Comparison of ENCODE assay signal across 1 cellular context in the genomic region with DNA sequence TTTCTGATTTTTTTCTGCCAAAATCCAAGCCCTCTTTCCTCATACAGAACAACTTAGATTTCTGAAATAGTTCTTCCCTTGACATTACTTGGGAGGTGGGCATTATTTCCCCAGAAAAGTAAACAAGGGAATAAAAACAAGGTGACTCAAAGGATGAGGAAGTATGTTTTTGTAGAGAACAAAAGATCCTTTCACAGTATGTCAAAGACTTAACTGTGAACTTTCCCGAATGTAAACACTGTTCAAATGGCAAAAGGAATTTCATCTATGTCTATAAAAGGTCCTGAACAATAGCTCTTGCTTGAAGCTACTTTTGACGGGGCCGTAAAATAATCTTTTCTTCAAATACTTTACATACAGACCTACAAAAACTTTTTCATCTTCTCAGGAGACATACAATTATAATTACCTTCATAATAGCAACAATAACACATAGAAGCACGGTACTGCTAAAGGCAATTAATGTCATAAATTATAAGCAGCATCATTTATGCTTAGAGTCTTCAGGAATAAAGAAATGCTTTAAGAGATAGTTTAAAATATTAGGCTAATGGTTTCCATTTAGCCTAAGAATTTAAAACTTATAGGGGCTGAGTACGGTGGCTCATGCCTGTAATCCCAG.
A peak's percentile ranks its signal among the peaks of the same experiment; 100 is the strongest.
TF ChIP-seq lines count a peak whose summit lies in the region.

No MANE protein-coding gene starts in this region.

TF ChIP-seq in HEK293, 187 proteins besides CTCF, POLR2A, EP300 and RAD21 (continued from another document):
- TF ChIP-seq, protein P1, sequence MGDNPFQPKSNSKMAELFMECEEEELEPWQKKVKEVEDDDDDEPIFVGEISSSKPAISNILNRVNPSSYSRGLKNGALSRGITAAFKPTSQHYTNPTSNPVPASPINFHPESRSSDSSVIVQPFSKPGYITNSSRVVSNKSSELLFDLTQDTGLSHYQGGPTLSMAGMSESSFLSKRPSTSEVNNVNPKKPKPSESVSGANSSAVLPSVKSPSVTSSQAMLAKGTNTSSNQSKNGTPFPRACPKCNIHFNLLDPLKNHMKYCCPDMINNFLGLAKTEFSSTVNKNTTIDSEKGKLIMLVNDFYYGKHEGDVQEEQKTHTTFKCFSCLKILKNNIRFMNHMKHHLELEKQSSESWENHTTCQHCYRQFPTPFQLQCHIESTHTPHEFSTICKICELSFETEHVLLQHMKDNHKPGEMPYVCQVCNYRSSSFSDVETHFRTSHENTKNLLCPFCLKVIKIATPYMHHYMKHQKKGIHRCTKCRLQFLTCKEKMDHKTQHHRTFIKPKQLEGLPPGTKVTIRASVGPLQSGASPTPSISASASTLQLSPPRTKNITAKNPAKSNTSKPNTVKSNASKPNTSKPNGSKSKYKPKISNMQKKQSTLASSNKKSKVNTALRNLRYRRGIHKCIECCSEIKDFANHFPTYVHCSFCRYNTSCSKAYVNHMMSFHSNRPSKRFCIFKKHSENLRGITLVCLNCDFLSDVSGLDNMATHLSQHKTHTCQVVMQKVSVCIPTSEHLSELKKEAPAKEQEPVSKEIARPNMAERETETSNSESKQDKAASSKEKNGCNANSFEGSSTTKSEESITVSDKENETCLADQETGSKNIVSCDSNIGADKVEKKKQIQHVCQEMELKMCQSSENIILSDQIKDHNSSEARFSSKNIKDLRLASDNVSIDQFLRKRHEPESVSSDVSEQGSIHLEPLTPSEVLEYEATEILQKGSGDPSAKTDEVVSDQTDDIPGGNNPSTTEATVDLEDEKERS (tag by site-specific recombination; IDR thresholded peaks at IDR 0.05) = no peak
- TF ChIP-seq HOXD13 (CRISPR knock-in tag; IDR thresholded peaks at IDR 0.05; ENCODE audit: borderline replicate concordance) = peak; percentile 78; the same call in 1 of the 2 replicates
